ENCODE assay signal across 8 cellular contexts in genomic region chrX:17374619-17375360, GRCh38. TPM values are rescaled to one million over a fixed set of nuclear protein-coding genes. Genes with fewer than 3 reads are reported as not detected.
DNase-seq lines count a peak whose midpoint lies in the region; ATAC-seq and TF ChIP-seq lines count a peak whose summit lies in the region.

Gene NHS, plus strand, starts transcription at chrX:17375200. Its CDS starts 558 bp downstream, at chrX:17375758.

- H3K4me2 ChIP-seq in neural progenitor cell, result peak within 1 kb of the TSS; percentile 84

- peaks cover 5% of the 10 kb centered on the region for H3K4me1 ChIP-seq in neural progenitor cell

- H3K9me3 Mint-ChIP-seq in neural progenitor cell, result peaks cover 2% of the 10 kb centered on the region
- H3K9me3 Mint-ChIP-seq in natural killer cell, result no peaks in the 10 kb centered on the region

- peak; percentile 27; the same call in 1 of the 2 replicates for TF ChIP-seq RAD21 in Ishikawa (IDR thresholded peaks at IDR 0.05; ENCODE audit: low read depth)

- intact Hi-C loops in natural killer cell (cut with micrococcal nuclease), result no loop called here

- H3K36me3 Mint-ChIP-seq in neural progenitor cell (no peaks in the 10 kb centered on the region), natural killer cell (no peaks in the 10 kb centered on the region)

- ATAC-seq in HG03139 (IDR thresholded peaks at IDR 0.05; ENCODE audit: unreplicated experiment) (no peak), natural killer cell (no peak), HG02642 (IDR thresholded peaks at IDR 0.05; ENCODE audit: poor library complexity, unreplicated experiment) (no peak)

- no peaks in the 10 kb centered on the region for H3K9me3 ChIP-seq in neural progenitor cell (ENCODE audit: low read depth)

- H3F3A ChIP-seq in neural progenitor cell (ENCODE audit: low read depth), result no peaks in the 10 kb centered on the region

- H3K27me3 Mint-ChIP-seq in neural progenitor cell (ENCODE audit: insufficient read depth, low read depth), result peaks cover 11% of the 10 kb centered on the region
- peaks cover 19 to 26% of the 10 kb centered on the region in 2 donors for H3K27me3 Mint-ChIP-seq in natural killer cell (ENCODE audit: low read depth in 2 of 2)

- no peak within 1 kb of the TSS for H3K9ac ChIP-seq in neural progenitor cell

- H3K27ac ChIP-seq in neural progenitor cell, result no peak within 1 kb of the TSS

- H3K27me3 ChIP-seq in neural progenitor cell, result peaks cover 33% of the 10 kb centered on the region

- in situ Hi-C loops in Caki2 (cut with HindIII; ENCODE audit: low pct_unique_long_range_greater_than_20kb, low sequenced_read_pairs), result no loop called here

- peak within 1 kb of the TSS; percentile 68 for H2AFZ ChIP-seq in neural progenitor cell (replicated peaks)

- H3K36me3 ChIP-seq in neural progenitor cell, result no peaks in the 10 kb centered on the region

- H3K4me1 Mint-ChIP-seq in neural progenitor cell (peaks cover 20% of the 10 kb centered on the region), natural killer cell (no peaks in the 10 kb centered on the region)

- peak within 1 kb of the TSS; percentile 94 for H3K4me3 Mint-ChIP-seq in neural progenitor cell
- no peak within 1 kb of the TSS for H3K4me3 Mint-ChIP-seq in natural killer cell

- H3K4me3 ChIP-seq in fibroblast of villous mesenchyme (ENCODE audit: low read depth, low read length) (peak within 1 kb of the TSS; percentile 55), neural progenitor cell (peak within 1 kb of the TSS; percentile 64)

- H4K20me1 ChIP-seq in neural progenitor cell (ENCODE audit: low read depth), result no peaks in the 10 kb centered on the region

- no peaks in the 10 kb centered on the region for H3K79me2 ChIP-seq in neural progenitor cell (ENCODE audit: low read depth)

- H3K27ac Mint-ChIP-seq in neural progenitor cell (no peak within 1 kb of the TSS), natural killer cell (no peak within 1 kb of the TSS)

- no peak for TF ChIP-seq EP300 in Ishikawa (IDR thresholded peaks at IDR 0.05; ENCODE audit: borderline replicate concordance)

- DNase-seq in Caki2 (ENCODE audit: low read depth), result peak; percentile 65
- DNase-seq in SW480 (ENCODE audit: low spot score), result peak; percentile 61
- DNase-seq in fibroblast of villous mesenchyme (ENCODE audit: low read depth), result peak; percentile 59
- peak; percentile 90 for DNase-seq in neural progenitor cell (ENCODE audit: low spot score)
- no peak for DNase-seq in natural killer cell

- peak; percentile 28 for TF ChIP-seq CTCF in fibroblast of villous mesenchyme (IDR thresholded peaks at IDR 0.05; ENCODE audit: insufficient read depth, low read depth, low read length)
- TF ChIP-seq CTCF in neural progenitor cell (IDR thresholded peaks at IDR 0.05), result peak; percentile 62
- no peak for TF ChIP-seq CTCF in natural killer cell (IDR thresholded peaks at IDR 0.05)

TF ChIP-seq in Ishikawa, 13 proteins besides CTCF, POLR2A, EP300 and RAD21:
- no peak for TF ChIP-seq USF1 (IDR thresholded peaks at IDR 0.05)
- no peak for TF ChIP-seq REST (IDR thresholded peaks at IDR 0.05; ENCODE audit: low read depth)
- TF ChIP-seq ZBTB7A (IDR thresholded peaks at IDR 0.05; ENCODE audit: low read depth), result no peak
- TF ChIP-seq CREB1 (IDR thresholded peaks at IDR 0.05; ENCODE audit: low read depth), result no peak
- TF ChIP-seq YY1 (IDR thresholded peaks at IDR 0.05; ENCODE audit: low read depth), result no peak
- no peak for TF ChIP-seq NFIC (IDR thresholded peaks at IDR 0.05)
- TF ChIP-seq TEAD4 (IDR thresholded peaks at IDR 0.05), result no peak
- no peak for TF ChIP-seq MAX (IDR thresholded peaks at IDR 0.05)
- no peak for TF ChIP-seq FOXM1 (IDR thresholded peaks at IDR 0.05; ENCODE audit: borderline replicate concordance, low read depth)
- TF ChIP-seq TAF1 (IDR thresholded peaks at IDR 0.05; ENCODE audit: low read depth), result no peak
- no peak for TF ChIP-seq EGR1 (IDR thresholded peaks at IDR 0.05)
- TF ChIP-seq CEBPB (IDR thresholded peaks at IDR 0.05), result no peak
- no peak for TF ChIP-seq TCF12 (IDR thresholded peaks at IDR 0.05; ENCODE audit: low read depth)

RNA-seq across cellular contexts. Expression of gene NHS, which starts in this region (rescaled TPM):
- 2.4 TPM in 2 replicates for total RNA-seq in Caki2 (2014; rRNA removed; shearing (Covaris generic); ENCODE audit: low replicate concordance)
- total RNA-seq in fibroblast of villous mesenchyme (2.6 and 5.2 TPM in 2 replicates), neural progenitor cell (ENCODE audit: low replicate concordance) (3.9 and 12.1 TPM in 2 replicates), natural killer cell (under 1 TPM in 2 of 3 donors, not detected in 1; 0.05 to 0.28 TPM)
